Comparison of ENCODE assay signal across 8 cellular contexts in genomic region chr12:89350260-89350659, GRCh38. TPM values are rescaled to one million over a fixed set of nuclear protein-coding genes. Genes with fewer than 3 reads are reported as not detected.
DNase-seq lines count a peak whose midpoint lies in the region; ATAC-seq and TF ChIP-seq lines count a peak whose summit lies in the region.

No MANE protein-coding gene starts in this region.

- no peaks in the 10 kb centered on the region for H3K27me3 Mint-ChIP-seq in natural killer cell treated with Interleukin-12 subunit alpha and Interleukin-12 subunit beta and Interleukin-15 and Interleukin-18, amount 100 ng/mL, for 72 hours

- H3K4me3 ChIP-seq in BE2C (ENCODE audit: low read depth, low read length) (peak overlapping the region; percentile 69), Loucy (ENCODE audit: low read length, poor library complexity, severe bottlenecking) (peak overlapping the region; percentile 77), ectodermal cell (ENCODE audit: insufficient read depth, low read depth, low read length) (peak overlapping the region; percentile 60)

- H3K27ac ChIP-seq in ectodermal cell (ENCODE audit: insufficient read depth, low read depth, low read length, poor library complexity, severe bottlenecking): no peak overlapping the region

- peaks cover 41% of the 10 kb centered on the region for H3K79me2 ChIP-seq in Loucy (ENCODE audit: insufficient read depth, low read length)

- H3K9me3 Mint-ChIP-seq in natural killer cell treated with Interleukin-12 subunit alpha and Interleukin-12 subunit beta and Interleukin-15 and Interleukin-18, amount 100 ng/mL, for 72 hours: no peaks in the 10 kb centered on the region

- TF ChIP-seq CTCF in BE2C (IDR thresholded peaks at IDR 0.05; ENCODE audit: low read depth, low read length) (no peak), Loucy (conservative IDR thresholded peaks at IDR 0.05; ENCODE audit: low read length) (no peak)

- H3K4me3 Mint-ChIP-seq in natural killer cell treated with Interleukin-12 subunit alpha and Interleukin-12 subunit beta and Interleukin-15 and Interleukin-18, amount 100 ng/mL, for 72 hours: peak overlapping the region; percentile 86

- H3K27me3 ChIP-seq in BE2C: peaks cover 30% of the 10 kb centered on the region
- peaks cover 13% of the 10 kb centered on the region for H3K27me3 ChIP-seq in Loucy (ENCODE audit: insufficient read depth, low read length, poor library complexity, severe bottlenecking)
- peaks cover 64% of the 10 kb centered on the region for H3K27me3 ChIP-seq in ectodermal cell (ENCODE audit: control insufficient read depth, insufficient read depth, low read length, poor library complexity, severe bottlenecking)

- peak overlapping the region; percentile 75 to 90 for H3K27ac Mint-ChIP-seq in natural killer cell treated with Interleukin-12 subunit alpha and Interleukin-12 subunit beta and Interleukin-15 and Interleukin-18, amount 100 ng/mL, for 72 hours

- peaks cover 26% of the 10 kb centered on the region for H3K36me3 Mint-ChIP-seq in natural killer cell treated with Interleukin-12 subunit alpha and Interleukin-12 subunit beta and Interleukin-15 and Interleukin-18, amount 100 ng/mL, for 72 hours

- no peaks in the 10 kb centered on the region for H3K9me3 ChIP-seq in BE2C
- H3K9me3 ChIP-seq in Loucy (ENCODE audit: insufficient read depth, low read depth, low read length): no peaks in the 10 kb centered on the region
- H3K9me3 ChIP-seq in ectodermal cell (ENCODE audit: control insufficient read depth, low read length): no peaks in the 10 kb centered on the region

- H3K4me1 Mint-ChIP-seq in natural killer cell treated with Interleukin-12 subunit alpha and Interleukin-12 subunit beta and Interleukin-15 and Interleukin-18, amount 100 ng/mL, for 72 hours (ENCODE audit: low read depth in 2 of 2): peaks cover 68 to 76% of the 10 kb centered on the region in 2 donors

- WGBS in ectodermal cell, 2 experiments: 0 to 1% methylated on average over 8 of the region's 8 CpGs

- DNase-seq in BE2C: no peak
- no peak for DNase-seq in natural killer cell treated with Interleukin-12 subunit alpha and Interleukin-12 subunit beta and Interleukin-15 and Interleukin-18, amount 100 ng/mL, for 72 hours (ENCODE audit: low spot score)
- no peak for DNase-seq in RPMI8226
- no peak for DNase-seq in left lobe of liver (ENCODE audit: low spot score)
- DNase-seq in cerebellar nuclear complex (lab: John Stamatoyannopoulos, UW): no peak

- peak overlapping the region; percentile 94 for H3K4me2 ChIP-seq in Loucy (ENCODE audit: low read depth, low read length, poor library complexity, severe bottlenecking)

- no peaks in the 10 kb centered on the region for H3K9me2 ChIP-seq in Loucy (replicated peaks; ENCODE audit: low read depth, low read length)

- H3K4me1 ChIP-seq in BE2C (peaks cover 7% of the 10 kb centered on the region), Loucy (ENCODE audit: insufficient read depth, low read length, poor library complexity, severe bottlenecking) (peaks cover 72% of the 10 kb centered on the region), ectodermal cell (ENCODE audit: control insufficient read depth, insufficient read depth, low read length) (peaks cover 61% of the 10 kb centered on the region)

- H2AFZ ChIP-seq in Loucy (ENCODE audit: low read length): no peak overlapping the region

- H3K9ac ChIP-seq in Loucy (ENCODE audit: low read depth, low read length, poor library complexity, severe bottlenecking): peak overlapping the region; percentile 74

- H3F3A ChIP-seq in Loucy (ENCODE audit: low read depth): peaks cover 24% of the 10 kb centered on the region

- ATAC-seq in natural killer cell treated with Interleukin-12 subunit alpha and Interleukin-12 subunit beta and Interleukin-15 and Interleukin-18, amount 100 ng/mL, for 72 hours: no peak
- ATAC-seq in left lobe of liver (no peak), GM18517 (IDR thresholded peaks at IDR 0.05; ENCODE audit: unreplicated experiment) (no peak)

- H3K36me3 ChIP-seq in BE2C (no peaks in the 10 kb centered on the region), Loucy (ENCODE audit: insufficient read depth, low read length) (no peaks in the 10 kb centered on the region), ectodermal cell (ENCODE audit: control insufficient read depth, insufficient read depth, low read length) (peaks cover 5% of the 10 kb centered on the region)

- H4K20me1 ChIP-seq in Loucy (ENCODE audit: insufficient read depth, low read length, poor library complexity, severe bottlenecking): no peaks in the 10 kb centered on the region

RNA-seq across cellular contexts. Expression of gene DUSP6, which starts 2.0 kb away (rescaled TPM):
- polyA plus RNA-seq in BE2C (2012; ENCODE audit: insufficient read depth, insufficient read length, low read depth): 14.1 TPM
- 19.8 TPM for polyA plus RNA-seq in ectodermal cell (2013, experiment 1 of 4)
- 12.0 TPM for polyA plus RNA-seq in ectodermal cell (2013, experiment 2 of 4)
- 19.8 TPM for polyA plus RNA-seq in ectodermal cell (2013, experiment 3 of 4)
- polyA plus RNA-seq in ectodermal cell (2013, experiment 4 of 4): 11.8 TPM
- 10 to 100 TPM; 49.4 to 65.9 TPM for total RNA-seq in natural killer cell treated with Interleukin-12 subunit alpha and Interleukin-12 subunit beta and Interleukin-15 and Interleukin-18, amount 100 ng/mL, for 72 hours
- 31.5 TPM for total RNA-seq in left lobe of liver
